ENCODE assay signal across 12 cellular contexts in the genomic region with DNA sequence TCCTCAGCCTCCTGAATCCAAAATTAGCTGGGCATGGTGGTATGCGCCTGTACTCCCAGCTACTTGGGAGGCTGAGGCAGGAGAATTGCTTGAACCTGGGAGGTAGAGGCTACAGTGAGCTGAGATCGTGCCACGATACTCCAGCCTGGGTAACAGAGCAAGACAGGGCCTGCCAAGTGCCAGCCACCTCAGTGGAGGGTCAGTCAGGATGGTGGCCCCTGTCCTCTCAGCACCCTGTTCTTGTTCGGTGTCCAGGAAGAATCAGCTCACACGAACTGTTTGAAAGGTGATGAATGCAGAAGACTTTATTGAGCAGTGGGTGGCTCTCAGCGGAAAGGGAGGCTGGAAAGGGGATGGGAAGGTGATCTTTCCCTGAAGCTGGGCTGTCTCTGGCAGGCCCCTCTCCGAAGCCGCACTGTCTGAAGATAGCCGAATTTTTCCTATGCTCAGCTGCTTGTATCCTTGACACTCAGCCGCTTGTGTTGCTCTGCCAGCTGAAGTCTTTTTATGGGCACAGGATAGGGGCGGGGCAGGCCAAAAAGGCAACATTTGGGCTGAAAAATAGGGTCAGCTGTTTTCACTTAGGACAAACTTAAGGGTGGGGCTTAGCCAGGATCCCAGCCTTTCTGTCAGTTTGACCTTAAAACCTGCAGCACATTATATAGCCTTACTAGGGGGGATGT. TPM values are rescaled to one million over a fixed set of nuclear protein-coding genes. Genes with fewer than 3 reads are reported as not detected.
DNase-seq lines count a peak whose midpoint lies in the region; ATAC-seq and TF ChIP-seq lines count a peak whose summit lies in the region.
"Had no signal": no experiment of that assay in that cellular context is flagged by ENCODE, and none has a peak within 500 bp of the region (broad histone marks: within the 10 kb centered on the region; RNA-seq: fewer than 3 reads in every experiment).

No MANE protein-coding gene starts in this region.

- no peaks in the 10 kb centered on the region for H3K27me3 Mint-ChIP-seq in brain
- no peaks in the 10 kb centered on the region for H3K27me3 Mint-ChIP-seq in activated naive CD4-positive, alpha-beta T cell treated with anti-CD3 and anti-CD28 coated beads, Interleukin-2, amount 10 ng/mL, durations not matched to agents 7 days and 5 days
- H3K27me3 Mint-ChIP-seq: activated T-helper 17 cell treated with anti-CD3 and anti-CD28 coated beads, Interleukin-2, amount 50 U/mL, for 72 hours had no signal

- WGBS in hepatocyte (ENCODE audit: low lambda C conversion rate, missing lambda C conversion rate): 79% methylated on average over 11 of the region's 11 CpGs
- WGBS in smooth muscle cell (ENCODE audit: low lambda C conversion rate): 81% methylated on average over 11 of the region's 11 CpGs

- no peak overlapping the region for H2AFZ ChIP-seq in hepatocyte
- no peak overlapping the region for H2AFZ ChIP-seq in smooth muscle cell (ENCODE audit: low read depth)

- no peaks in the 10 kb centered on the region for H3K9me3 ChIP-seq in hepatocyte (ENCODE audit: low read depth)
- H3K9me3 ChIP-seq in smooth muscle cell (replicated peaks; ENCODE audit: low read depth): no peaks in the 10 kb centered on the region

- H3K4me1 Mint-ChIP-seq in brain: peaks cover 34% of the 10 kb centered on the region
- H3K4me1 Mint-ChIP-seq in activated naive CD4-positive, alpha-beta T cell treated with anti-CD3 and anti-CD28 coated beads, Interleukin-2, amount 10 ng/mL, durations not matched to agents 7 days and 5 days: peaks cover 2% of the 10 kb centered on the region

- H3K27me3 ChIP-seq in hepatocyte: no peaks in the 10 kb centered on the region
- no peaks in the 10 kb centered on the region for H3K27me3 ChIP-seq in smooth muscle cell (ENCODE audit: low read depth)

- H3K4me3 ChIP-seq in hepatocyte (no peak overlapping the region), smooth muscle cell (no peak overlapping the region)

- H3K4me2 ChIP-seq in hepatocyte (peak overlapping the region; percentile 27), smooth muscle cell (no peak overlapping the region)

- H3F3A ChIP-seq in smooth muscle cell (ENCODE audit: low read depth): no peaks in the 10 kb centered on the region

- H3K27ac Mint-ChIP-seq in brain: peak overlapping the region in 3 of 5 experiments; percentile 25 to 57 (median 52)
- H3K27ac Mint-ChIP-seq in activated naive CD4-positive, alpha-beta T cell treated with anti-CD3 and anti-CD28 coated beads, Interleukin-2, amount 10 ng/mL, durations not matched to agents 7 days and 5 days: no peak overlapping the region
- H3K27ac Mint-ChIP-seq: activated T-helper 17 cell treated with anti-CD3 and anti-CD28 coated beads, Interleukin-2, amount 50 U/mL, for 72 hours had no signal

- H3K9me3 Mint-ChIP-seq in brain: peaks cover 0 to 16% (median 3%) of the 10 kb centered on the region in 5 experiments
- H3K9me3 Mint-ChIP-seq in activated naive CD4-positive, alpha-beta T cell treated with anti-CD3 and anti-CD28 coated beads, Interleukin-2, amount 10 ng/mL, durations not matched to agents 7 days and 5 days: no peaks in the 10 kb centered on the region
- H3K9me3 Mint-ChIP-seq: activated T-helper 17 cell treated with anti-CD3 and anti-CD28 coated beads, Interleukin-2, amount 50 U/mL, for 72 hours had no signal

- ATAC-seq in HG02885 (IDR thresholded peaks at IDR 0.05; ENCODE audit: poor library complexity, unreplicated experiment): no peak
- ATAC-seq: activated T-helper 17 cell treated with anti-CD3 and anti-CD28 coated beads, Interleukin-2, amount 50 U/mL, for 72 hours had no signal

- H3K36me3 ChIP-seq in hepatocyte (replicated peaks; ENCODE audit: insufficient read depth, low read depth) (no peaks in the 10 kb centered on the region), smooth muscle cell (ENCODE audit: low read depth) (no peaks in the 10 kb centered on the region)

- H3K27ac ChIP-seq in hepatocyte: peak overlapping the region; percentile 12
- H3K27ac ChIP-seq in smooth muscle cell (ENCODE audit: low read depth): peak overlapping the region; percentile 7

- H3K4me1 ChIP-seq in hepatocyte (ENCODE audit: insufficient read depth) (peaks cover 7% of the 10 kb centered on the region), smooth muscle cell (ENCODE audit: low read depth) (peaks cover 6% of the 10 kb centered on the region)

- no peak overlapping the region for H3K9ac ChIP-seq in smooth muscle cell (ENCODE audit: low read depth)

- CTCF ChIA-PET in activated naive CD4-positive, alpha-beta T cell treated with anti-CD3 and anti-CD28 coated beads, Interleukin-2, amount 10 ng/mL, durations not matched to agents 7 days and 5 days (lab: Charles Lee): interaction anchor here (0.7 kb wide), 1 partner anchor 31 kb away, joined by 3 read pairs; no protein-coding TSS in a partner anchor

- peaks cover 100% of the 10 kb centered on the region for H3K79me2 ChIP-seq in hepatocyte
- H3K79me2 ChIP-seq in smooth muscle cell (ENCODE audit: low read depth): peaks cover 100% of the 10 kb centered on the region

- TF ChIP-seq CTCF in brain (conservative IDR thresholded peaks at IDR 0.05) (no peak), hepatocyte (IDR thresholded peaks at IDR 0.05; ENCODE audit: poor library complexity) (no peak), smooth muscle cell (IDR thresholded peaks at IDR 0.05; ENCODE audit: borderline replicate concordance, insufficient read depth, poor library complexity, severe bottlenecking) (no peak)

- no peaks in the 10 kb centered on the region for H3K9me2 ChIP-seq in hepatocyte (replicated peaks; ENCODE audit: insufficient read depth)

- peak; percentile 42 for DNase-seq in GM04503 (ENCODE audit: low read depth)
- no peak for DNase-seq in hepatocyte (ENCODE audit: low spot score)
- no peak for DNase-seq in smooth muscle cell (lab: John Stamatoyannopoulos, UW; ENCODE audit: unreplicated experiment)
- no peak for DNase-seq in activated naive CD4-positive, alpha-beta T cell treated with anti-CD3 and anti-CD28 coated beads, Interleukin-2, amount 10 ng/mL, durations not matched to agents 7 days and 5 days
- DNase-seq in NCI-H1105 treated with DMSO at 0.1 percent for 48 hours (lab: John Stamatoyannopoulos, UW): no peak
- no peak for DNase-seq in iPS-NIHi7 (ENCODE audit: extremely low spot score)
- DNase-seq: effector CD8-positive, alpha-beta T cell; H7; NCI-H146 had no signal

- H4K20me1 ChIP-seq in hepatocyte (ENCODE audit: insufficient read depth, poor library complexity, severe bottlenecking) (peaks cover 90% of the 10 kb centered on the region), smooth muscle cell (ENCODE audit: low read depth) (peaks cover 100% of the 10 kb centered on the region)

- peaks cover 58% of the 10 kb centered on the region for H3K36me3 Mint-ChIP-seq in brain
- peaks cover 5% of the 10 kb centered on the region for H3K36me3 Mint-ChIP-seq in activated naive CD4-positive, alpha-beta T cell treated with anti-CD3 and anti-CD28 coated beads, Interleukin-2, amount 10 ng/mL, durations not matched to agents 7 days and 5 days

- H3K4me3 Mint-ChIP-seq in brain: no peak overlapping the region
- H3K4me3 Mint-ChIP-seq in activated naive CD4-positive, alpha-beta T cell treated with anti-CD3 and anti-CD28 coated beads, Interleukin-2, amount 10 ng/mL, durations not matched to agents 7 days and 5 days: no peak overlapping the region
- H3K4me3 Mint-ChIP-seq: activated T-helper 17 cell treated with anti-CD3 and anti-CD28 coated beads, Interleukin-2, amount 50 U/mL, for 72 hours had no signal

RNA-seq across cellular contexts. Expression of gene UBE2R2, which starts 50.9 kb away (rescaled TPM):
- 104 TPM for polyA plus RNA-seq in brain (ENCODE audit: insufficient read depth, low read depth, low replicate concordance)
- 41.2 and 41.4 TPM in 2 replicates for total RNA-seq in hepatocyte
- polyA plus RNA-seq in hepatocyte: 36.3 and 39.8 TPM in 2 replicates
- total RNA-seq in smooth muscle cell: 39.1 and 43.5 TPM in 2 replicates
- 43.2 and 44.2 TPM in 2 replicates for polyA plus RNA-seq in smooth muscle cell
